In the genomic region with DNA sequence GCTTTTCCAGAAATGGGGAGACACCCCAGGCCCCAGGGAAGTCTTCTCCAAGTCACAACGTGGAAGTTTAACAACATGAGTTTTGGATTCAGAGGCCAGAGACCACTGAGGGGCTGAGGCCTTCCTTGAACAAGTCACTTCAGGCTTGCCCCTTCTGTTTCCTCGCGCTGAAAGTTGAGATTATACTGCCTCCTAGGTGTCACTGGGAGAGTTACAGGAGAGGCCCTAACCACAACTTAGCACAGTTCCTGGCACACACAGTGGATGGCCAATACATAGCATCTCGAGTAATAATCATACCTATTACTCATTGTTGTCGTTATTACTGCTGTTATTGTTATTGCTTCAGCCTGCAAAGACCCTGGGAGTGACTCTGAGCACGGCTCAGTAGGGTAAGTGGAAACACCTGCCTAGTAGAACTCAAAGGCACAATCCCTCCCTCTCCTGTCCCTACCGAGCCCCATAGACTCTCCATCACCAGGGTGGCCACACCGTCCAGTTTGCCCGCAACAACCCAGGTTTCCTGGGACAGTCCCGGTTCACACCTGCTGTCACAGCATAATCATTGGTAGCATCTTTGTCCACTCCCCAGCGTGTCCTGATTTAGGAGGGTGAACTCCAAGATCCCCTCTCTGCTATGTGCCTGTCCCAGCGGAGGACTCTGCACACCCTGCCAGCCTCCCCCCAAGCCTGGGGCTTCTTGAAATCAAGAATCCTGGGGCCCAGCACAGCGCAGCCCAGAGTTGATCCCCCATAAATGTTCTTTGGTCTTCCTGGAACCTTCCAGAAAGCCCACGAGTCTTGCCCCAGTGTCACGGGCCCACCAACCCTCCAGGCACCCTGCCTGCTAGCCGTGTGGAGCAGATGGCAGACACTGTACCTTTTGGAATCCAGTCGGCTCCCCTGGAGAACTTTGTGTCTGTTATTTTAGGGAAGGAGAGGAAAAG, we compare ENCODE assay signal across 8 cellular contexts.
DNase-seq lines count a peak whose midpoint lies in the region; ATAC-seq, FAIRE-seq and TF ChIP-seq lines count a peak whose summit lies in the region.

No MANE protein-coding gene starts in this region.

- no peak for ATAC-seq in GM21529 (IDR thresholded peaks at IDR 0.05; ENCODE audit: unreplicated experiment)
- no peak for ATAC-seq in GM19397 (IDR thresholded peaks at IDR 0.05; ENCODE audit: unreplicated experiment)

- peaks cover 11 to 21% of the 10 kb centered on the region in 2 donors for H3K4me1 ChIP-seq in kidney (ENCODE audit: control insufficient read depth in 1 of 2, insufficient read depth in 1 of 2, low read depth in 1 of 2, low read length in 2 of 2)

- no peaks in the 10 kb centered on the region for H3K9me3 Mint-ChIP-seq in HFFc6

- peak; percentile 58 for TF ChIP-seq CTCF in D721Med (IDR thresholded peaks at IDR 0.05; ENCODE audit: insufficient read depth, missing control alignments)
- peak; percentile 72 for TF ChIP-seq CTCF in HFFc6 (IDR thresholded peaks at IDR 0.05)
- TF ChIP-seq CTCF in kidney (IDR thresholded peaks at IDR 0.05; ENCODE audit: borderline replicate concordance, extremely low read depth, insufficient read depth) = peak; percentile 50

- H3K27me3 Mint-ChIP-seq in HFFc6 (ENCODE audit: insufficient read depth) = no peaks in the 10 kb centered on the region; the same call in 1 of the 2 replicates

- H3K9me3 ChIP-seq in kidney (ENCODE audit: control insufficient read depth in 1 of 2, low read length in 2 of 2) = no peaks in the 10 kb centered on the region
- no peaks in the 10 kb centered on the region for H3K9me3 ChIP-seq in MG63

- peaks cover 13% of the 10 kb centered on the region for H3K4me1 Mint-ChIP-seq in HFFc6 (ENCODE audit: low read depth)

- H3K9ac ChIP-seq in kidney (ENCODE audit: low read length in 2 of 2) = peak overlapping the region in 1 of 2 donors; percentile 72

- H3K4me3 Mint-ChIP-seq in HFFc6 = no peak overlapping the region

- DNase-seq in D721Med (ENCODE audit: insufficient read length, low spot score) = no peak
- no peak for DNase-seq in HFFc6
- DNase-seq in amniotic epithelial cell (ENCODE audit: low read depth) = peak; percentile 29
- DNase-seq in kidney = peak; percentile 65
- peak; percentile 16 for DNase-seq in urothelium cell line (ENCODE audit: low spot score)
- DNase-seq in MG63 = no peak

- intact Hi-C loops in kidney (cut with DNase I) = loop anchor here (10.0 kb wide), 1 partner anchor 747 kb away; no protein-coding TSS in a partner anchor

- H3K36me3 ChIP-seq in kidney (ENCODE audit: control insufficient read depth in 1 of 2, insufficient read depth in 2 of 2, low read length in 2 of 2) (no peaks in the 10 kb centered on the region), MG63 (no peaks in the 10 kb centered on the region)

- peaks cover 19% of the 10 kb centered on the region for H3K36me3 Mint-ChIP-seq in HFFc6 (ENCODE audit: low read depth)

- no peaks in the 10 kb centered on the region for H3K27me3 ChIP-seq in MG63

- H3K27ac ChIP-seq in kidney (ENCODE audit: low read depth in 2 of 2, low read length in 2 of 2) = peak overlapping the region in 1 of 2 donors; percentile 38

- H3K4me3 ChIP-seq in kidney (ENCODE audit: low read length in 2 of 2) = no peak overlapping the region
- H3K4me3 ChIP-seq in MG63 = no peak overlapping the region

- FAIRE-seq in D721Med (lab: Jason Lieb, UNC) (peak; percentile 35), kidney (lab: Jason Lieb, UNC) (no peak), urothelium cell line (lab: Jason Lieb, UNC) (no peak)

- H3K27ac Mint-ChIP-seq in HFFc6 = no peak overlapping the region

Comparison
In these comparisons a context has a peak if more than half of its experiments do, and no peak if none do; other contexts are left out.
1. DNase-seq: peak in amniotic epithelial cell (single experiment), kidney (single experiment) and urothelium cell line (single experiment); none in D721Med (single experiment), HFFc6 (single experiment) and MG63 (single experiment).
2. Peak in every context shown above with its lines, with median percentiles within 50 percentile points of each other: CTCF ChIP-seq.